20 cellular contexts compared by ENCODE assay signal in the genomic region with DNA sequence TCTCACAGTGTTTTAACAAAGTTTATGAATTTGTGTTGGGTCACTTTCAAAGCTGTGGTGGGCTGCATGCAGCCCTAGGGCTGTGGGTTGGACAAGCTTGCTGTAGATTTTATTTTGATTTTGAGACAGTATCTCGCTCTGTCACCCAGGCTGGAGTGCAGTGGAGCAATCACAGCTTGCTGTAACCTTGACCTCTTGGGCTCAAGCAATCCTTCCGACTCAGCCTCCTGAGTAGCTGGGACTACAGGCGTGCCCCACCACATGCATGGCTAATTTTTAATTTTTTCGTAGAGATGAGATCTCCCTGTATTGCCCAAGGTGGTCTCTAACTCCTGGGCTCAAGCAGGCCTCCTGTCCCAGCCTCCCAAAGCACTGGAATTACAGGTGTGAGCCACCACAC. TPM values are rescaled to one million over a fixed set of nuclear protein-coding genes. Genes with fewer than 3 reads are reported as not detected.
DNase-seq lines count a peak whose midpoint lies in the region; ATAC-seq and TF ChIP-seq lines count a peak whose summit lies in the region.
"Had no signal": no experiment of that assay in that cellular context is flagged by ENCODE, and none has a peak within 500 bp of the region (broad histone marks: within the 10 kb centered on the region; RNA-seq: fewer than 3 reads in every experiment).

No MANE protein-coding gene starts in this region.

- BruUV-seq in mammary epithelial cell (replicated peaks; lab: Mats Ljungman, UMichigan): no TSS peak

- H2AK5ac ChIP-seq in mesenchymal stem cell (ENCODE audit: low read length, severe bottlenecking): no peak overlapping the region

- H3K36me3 ChIP-seq in OCI-LY1 (ENCODE audit: insufficient read depth, low read length) (no peaks in the 10 kb centered on the region; the same call in 1 of the 2 replicates), mesenchymal stem cell (ENCODE audit: control insufficient read depth in 1 of 2, insufficient read depth in 2 of 2, low read depth in 1 of 2, low read length in 2 of 2) (no peaks in the 10 kb centered on the region), mammary epithelial cell (ENCODE audit: insufficient read depth, low read length) (no peaks in the 10 kb centered on the region)
- H3K36me3 ChIP-seq: thyroid gland had no signal

- no peaks in the 10 kb centered on the region for H3K79me1 ChIP-seq in mesenchymal stem cell (replicated peaks; ENCODE audit: low read length, poor library complexity, severe bottlenecking)

- no peak for TF ChIP-seq CTCF in OCI-LY1 (IDR thresholded peaks at IDR 0.05; ENCODE audit: low read length)
- no peak for TF ChIP-seq CTCF in mammary epithelial cell (conservative IDR thresholded peaks at IDR 0.05 in 1 of 2, IDR thresholded peaks at IDR 0.05 in 1 of 2; ENCODE audit: extremely low read depth in 1 of 2, insufficient read depth in 1 of 2, low read depth in 1 of 2, low read length in 2 of 2)

- no peaks in the 10 kb centered on the region for H3K27me3 ChIP-seq in OCI-LY1 (ENCODE audit: insufficient read depth, low read length)
- no peaks in the 10 kb centered on the region for H3K27me3 ChIP-seq in mesenchymal stem cell (ENCODE audit: control insufficient read depth in 1 of 2, insufficient read depth in 1 of 2, low read length in 2 of 2)
- H3K27me3 ChIP-seq in mammary epithelial cell (ENCODE audit: insufficient read depth, low read length): no peaks in the 10 kb centered on the region
- H3K27me3 ChIP-seq: thyroid gland had no signal

- intact Hi-C loops in mammary epithelial cell (cut with micrococcal nuclease): loop anchor here (1.0 to 5.0 kb wide), 4 partner anchors 46 to 313 kb away; no protein-coding TSS in a partner anchor

- no peak for ATAC-seq in stimulated activated naive CD8-positive, alpha-beta T cell treated with anti-CD3 and anti-CD28 coated beads, Interleukin-15, amount 100 ng/mL, for 72 hours

- in situ Hi-C loops in mammary epithelial cell (cut with MboI; ENCODE audit: low sequenced_read_pairs in 2 of 2): no loop called here

- H3K4me3 ChIP-seq in OCI-LY1 (ENCODE audit: low read depth, low read length, poor library complexity, severe bottlenecking): no peak overlapping the region
- no peak overlapping the region for H3K4me3 ChIP-seq in mesenchymal stem cell (ENCODE audit: insufficient read depth in 1 of 2, low read depth in 1 of 2, low read length in 2 of 2)
- no peak overlapping the region for H3K4me3 ChIP-seq in mammary epithelial cell (replicated peaks in 1 of 3; ENCODE audit: insufficient read depth in 1 of 3, low read depth in 2 of 3, low read length in 3 of 3)
- H3K4me3 ChIP-seq: thyroid gland had no signal

- peaks cover 67% of the 10 kb centered on the region for H3K4me1 Mint-ChIP-seq in stimulated activated naive CD8-positive, alpha-beta T cell treated with anti-CD3 and anti-CD28 coated beads, Interleukin-15, Interleukin-2, amounts not matched to agents 100 ng/mL and 50 ng/mL, for 24 hours (ENCODE audit: low read depth)
- peaks cover 53% of the 10 kb centered on the region for H3K4me1 Mint-ChIP-seq in stimulated activated naive CD8-positive, alpha-beta T cell treated with anti-CD3 and anti-CD28 coated beads, Interleukin-15, amount 100 ng/mL, for 72 hours

- H3K4ac ChIP-seq in mesenchymal stem cell (ENCODE audit: low read depth in 1 of 2, low read length in 2 of 2): no peak overlapping the region

- 94% methylated on average over 3 of the region's 4 CpGs for WGBS in mesenchymal stem cell
- 100% methylated on average over 3 of the region's 4 CpGs for WGBS in mammary epithelial cell (ENCODE audit: low coverage, missing lambda C conversion rate)

- H3K27ac ChIP-seq in OCI-LY1 (ENCODE audit: low read depth, low read length, poor library complexity, severe bottlenecking) (peak overlapping the region; percentile 26), mesenchymal stem cell (ENCODE audit: low read length, poor library complexity, severe bottlenecking) (no peak overlapping the region), mammary epithelial cell (ENCODE audit: insufficient read depth, low read depth, low read length) (no peak overlapping the region)

- no peaks in the 10 kb centered on the region for H3K9me2 ChIP-seq in OCI-LY1 (ENCODE audit: low read depth, low read length)

- H3K36me3 Mint-ChIP-seq in stimulated activated naive CD8-positive, alpha-beta T cell treated with anti-CD3 and anti-CD28 coated beads, Interleukin-15, Interleukin-2, amounts not matched to agents 100 ng/mL and 50 ng/mL, for 24 hours (ENCODE audit: low read depth): peaks cover 5% of the 10 kb centered on the region
- H3K36me3 Mint-ChIP-seq: memory B cell, naive B cell had no signal

- H3K9ac ChIP-seq in OCI-LY1 (ENCODE audit: low read length) (no peak overlapping the region), mesenchymal stem cell (ENCODE audit: low read length) (peak overlapping the region; percentile 22), mammary epithelial cell (ENCODE audit: insufficient read depth, low read length) (no peak overlapping the region)

- H2AFZ ChIP-seq in OCI-LY1 (ENCODE audit: low read length): no peak overlapping the region
- no peak overlapping the region for H2AFZ ChIP-seq in mesenchymal stem cell (ENCODE audit: low read depth, low read length)
- H2AFZ ChIP-seq in mammary epithelial cell (ENCODE audit: low read depth, low read length): no peak overlapping the region

- peak overlapping the region; percentile 12 for H3K27ac Mint-ChIP-seq in stimulated activated naive CD8-positive, alpha-beta T cell treated with anti-CD3 and anti-CD28 coated beads, Interleukin-15, Interleukin-2, amounts not matched to agents 100 ng/mL and 50 ng/mL, for 24 hours
- no peak overlapping the region for H3K27ac Mint-ChIP-seq in stimulated activated naive CD8-positive, alpha-beta T cell treated with anti-CD3 and anti-CD28 coated beads, Interleukin-15, amount 100 ng/mL, for 72 hours
- H3K27ac Mint-ChIP-seq: memory B cell had no signal

- peaks cover 63% of the 10 kb centered on the region for H3K4me1 ChIP-seq in OCI-LY1 (ENCODE audit: insufficient read depth, low read length, severe bottlenecking)
- H3K4me1 ChIP-seq in mesenchymal stem cell (ENCODE audit: control insufficient read depth, insufficient read depth, low read depth, low read length): peaks cover 10% of the 10 kb centered on the region
- H3K4me1 ChIP-seq in mammary epithelial cell (ENCODE audit: insufficient read depth, low read length): peaks cover 25% of the 10 kb centered on the region

- H4K20me1 ChIP-seq in OCI-LY1 (ENCODE audit: insufficient read depth, low read length) (peaks cover 8% of the 10 kb centered on the region), mammary epithelial cell (ENCODE audit: insufficient read depth, low read length) (peaks cover 33% of the 10 kb centered on the region)

- H3K9me3 ChIP-seq in OCI-LY1 (ENCODE audit: low read length) (no peaks in the 10 kb centered on the region), mesenchymal stem cell (ENCODE audit: control insufficient read depth, low read length) (no peaks in the 10 kb centered on the region), mammary epithelial cell (replicated peaks; ENCODE audit: insufficient read depth, low read length) (no peaks in the 10 kb centered on the region)
- H3K9me3 ChIP-seq: thyroid gland had no signal

- CTCF ChIA-PET in mammary epithelial cell (lab: Charles Lee; ENCODE audit: low non-redundant PET): interaction anchor here (0.6 to 1.2 kb wide), 3 partner anchors 46 to 418 kb away, joined by 3 to 9 read pairs (median 4); no protein-coding TSS in a partner anchor

- H4K8ac ChIP-seq in mesenchymal stem cell (ENCODE audit: low read length): no peak overlapping the region

- H3K23ac ChIP-seq in mesenchymal stem cell (ENCODE audit: low read length in 2 of 2): no peak overlapping the region

- no peak overlapping the region for H3K18ac ChIP-seq in mesenchymal stem cell (ENCODE audit: low read depth in 1 of 2, low read length in 2 of 2)

- no peak overlapping the region for H2BK5ac ChIP-seq in mesenchymal stem cell (ENCODE audit: low read depth, low read length, poor library complexity, severe bottlenecking)

- H3K79me2 ChIP-seq in OCI-LY1 (ENCODE audit: insufficient read depth, low read length) (peaks cover 92% of the 10 kb centered on the region), mammary epithelial cell (ENCODE audit: insufficient read depth, low read length) (peaks cover 98% of the 10 kb centered on the region)

- no peak overlapping the region for H3K14ac ChIP-seq in mesenchymal stem cell (ENCODE audit: low read length in 2 of 2)

- no peak overlapping the region for H2BK15ac ChIP-seq in mesenchymal stem cell (ENCODE audit: low read depth, poor library complexity, severe bottlenecking)

- DNase-seq in stimulated activated naive CD8-positive, alpha-beta T cell treated with anti-CD3 and anti-CD28 coated beads, Interleukin-15, amount 100 ng/mL, for 72 hours: no peak
- no peak for DNase-seq in mesenchymal stem cell
- no peak for DNase-seq in dermis blood vessel endothelial cell
- DNase-seq in globus pallidus (ENCODE audit: low spot score): no peak
- no peak for DNase-seq in mammary epithelial cell
- no peak for DNase-seq in NCI-H526 treated with DMSO at 0.1 percent for 48 hours (lab: John Stamatoyannopoulos, UW)
- DNase-seq: activated CD8-positive, alpha-beta memory T cell treated with anti-CD3 and anti-CD28 coated beads for 24 hours; cortex of kidney; DMS153; NCI-H1417 treated with DMSO at 0.1 percent for 48 hours; NCI-H2081 treated with DMSO at 0.1 percent for 48 hours; SHP77 treated with DMSO at 0.1 percent for 48 hours; stimulated activated CD4-positive, alpha-beta T cell treated with anti-CD3 and anti-CD28 coated beads, Interleukin-12 subunit alpha, Interleukin-12 subunit beta, amount 100 ng/mL, for 4 hours had no signal

- no peak overlapping the region for H4K91ac ChIP-seq in mesenchymal stem cell (ENCODE audit: low read length)

- H3K4me3 Mint-ChIP-seq in stimulated activated naive CD8-positive, alpha-beta T cell treated with anti-CD3 and anti-CD28 coated beads, Interleukin-15, Interleukin-2, amounts not matched to agents 100 ng/mL and 50 ng/mL, for 24 hours: no peak overlapping the region
- H3K4me3 Mint-ChIP-seq in stimulated activated naive CD8-positive, alpha-beta T cell treated with anti-CD3 and anti-CD28 coated beads, Interleukin-15, amount 100 ng/mL, for 72 hours: no peak overlapping the region
- H3K4me3 Mint-ChIP-seq: activated naive CD4-positive, alpha-beta T cell treated with anti-CD3 and anti-CD28 coated beads for 36 hours; memory B cell had no signal

- H3K9me3 Mint-ChIP-seq in stimulated activated naive CD8-positive, alpha-beta T cell treated with anti-CD3 and anti-CD28 coated beads, Interleukin-15, Interleukin-2, amounts not matched to agents 100 ng/mL and 50 ng/mL, for 24 hours: no peaks in the 10 kb centered on the region
- H3K9me3 Mint-ChIP-seq in stimulated activated naive CD8-positive, alpha-beta T cell treated with anti-CD3 and anti-CD28 coated beads, Interleukin-15, amount 100 ng/mL, for 72 hours: no peaks in the 10 kb centered on the region
- H3K9me3 Mint-ChIP-seq: activated naive CD4-positive, alpha-beta T cell treated with anti-CD3 and anti-CD28 coated beads for 36 hours; CD4-positive, alpha-beta memory T cell; memory B cell; naive B cell had no signal

- H2BK12ac ChIP-seq in mesenchymal stem cell (ENCODE audit: low read length in 2 of 2): no peak overlapping the region

- peaks cover 4% of the 10 kb centered on the region for H3F3A ChIP-seq in OCI-LY1 (ENCODE audit: insufficient read depth, low read length)

- H3K4me2 ChIP-seq in OCI-LY1 (ENCODE audit: low read length) (no peak overlapping the region), mesenchymal stem cell (ENCODE audit: low read length, poor library complexity, severe bottlenecking) (no peak overlapping the region), mammary epithelial cell (ENCODE audit: insufficient read depth, low read depth, low read length) (no peak overlapping the region)

- no peaks in the 10 kb centered on the region for H3K27me3 Mint-ChIP-seq in stimulated activated naive CD8-positive, alpha-beta T cell treated with anti-CD3 and anti-CD28 coated beads, Interleukin-15, Interleukin-2, amounts not matched to agents 100 ng/mL and 50 ng/mL, for 24 hours
- no peaks in the 10 kb centered on the region for H3K27me3 Mint-ChIP-seq in stimulated activated naive CD8-positive, alpha-beta T cell treated with anti-CD3 and anti-CD28 coated beads, Interleukin-15, amount 100 ng/mL, for 72 hours
- H3K27me3 Mint-ChIP-seq: CD4-positive, alpha-beta memory T cell; memory B cell; naive B cell had no signal

- no peak overlapping the region for H2BK120ac ChIP-seq in mesenchymal stem cell (ENCODE audit: low read depth, low read length)

- dilution Hi-C loops in mammary epithelial cell (cut with HindIII; ENCODE audit: low sequenced_read_pairs): loop anchor here (5.0 kb wide), 1 partner anchor 33 kb away; no protein-coding TSS in a partner anchor

RNA-seq across cellular contexts. Expression of a gene that starts 5.4 kb away (rescaled TPM):
- polyA plus RNA-seq in mesenchymal stem cell (2013, experiment 1 of 2): 51.9 TPM
- 50.3 TPM for polyA plus RNA-seq in mesenchymal stem cell (2013, experiment 2 of 2)
- total RNA-seq in dermis blood vessel endothelial cell (65.2 and 74.9 TPM in 2 replicates), mammary epithelial cell (100 to 1,000 TPM in 1 of 2 donors, 10 to 100 TPM in 1; 85.7 to 175 TPM)
- 87.2 TPM for polyA plus RNA-seq in mammary epithelial cell
- 171 TPM for polyA minus RNA-seq in mammary epithelial cell

RNA-seq across cellular contexts. Expression of a gene that starts 56.6 kb away (rescaled TPM):
- 243 TPM for polyA plus RNA-seq in mesenchymal stem cell (2013, experiment 1 of 2)
- 253 TPM for polyA plus RNA-seq in mesenchymal stem cell (2013, experiment 2 of 2)
- total RNA-seq in dermis blood vessel endothelial cell (115 and 226 TPM in 2 replicates), mammary epithelial cell (100 to 1,000 TPM; 142 to 333 TPM)
- 337 TPM for polyA plus RNA-seq in mammary epithelial cell
- polyA minus RNA-seq in mammary epithelial cell: 310 TPM
